Comparison of ENCODE assay signal across 2 cellular contexts in genomic region chr16:76669288-76669687, GRCh38.
TF ChIP-seq lines count a peak whose summit lies in the region.

No MANE protein-coding gene starts in this region.

TF ChIP-seq in HepG2, 621 proteins besides CTCF, POLR2A, EP300 and RAD21:
- TF ChIP-seq MAFF (IDR thresholded peaks at IDR 0.05; ENCODE audit: low read depth, low read length) (peak; percentile 90), NFE2L2 (IDR thresholded peaks at IDR 0.05; ENCODE audit: low read length) (peak; percentile 79), MAFK (conservative IDR thresholded peaks at IDR 0.05 in 1 of 2, IDR thresholded peaks at IDR 0.05 in 1 of 2; ENCODE audit: low read length in 2 of 2) (peak; percentile 91 to 94), KDM1A (CRISPR knock-in tag; IDR thresholded peaks at IDR 0.05) (no peak)

TF ChIP-seq in IMR-90, 13 proteins besides CTCF, POLR2A, EP300 and RAD21:
- TF ChIP-seq NFE2L2 (IDR thresholded peaks at IDR 0.05; ENCODE audit: low read depth, low read length) (peak; percentile 57), MAFK (IDR thresholded peaks at IDR 0.05; ENCODE audit: low read depth, low read length) (peak; percentile 77), BHLHE40 (IDR thresholded peaks at IDR 0.05; ENCODE audit: low read depth, low read length) (no peak), RFX5 (IDR thresholded peaks at IDR 0.05; ENCODE audit: low read depth, low read length) (no peak), USF2 (IDR thresholded peaks at IDR 0.05; ENCODE audit: low read depth, low read length) (no peak)
TF ChIP-seq in IMR-90: peak in this region for 2.
